In genomic region chr1:205348559-205349477, GRCh38 we compare ENCODE assay signal across 22 cellular contexts. TPM values are rescaled to one million over a fixed set of nuclear protein-coding genes. Genes with fewer than 3 reads are reported as not detected.
DNase-seq lines count a peak whose midpoint lies in the region; ATAC-seq and TF ChIP-seq lines count a peak whose summit lies in the region.
"Had no signal": no experiment of that assay in that cellular context is flagged by ENCODE, and none has a peak within 500 bp of the region (broad histone marks: within the 10 kb centered on the region; RNA-seq: fewer than 3 reads in every experiment).

No MANE protein-coding gene starts in this region.

- POLR2A ChIA-PET in RWPE1 (lab: Yijun Ruan, JAX; ENCODE audit: low non-redundant PET): no interaction called here

- H3K4me3 ChIP-seq in OCI-LY3 (ENCODE audit: low read length): peak overlapping the region; percentile 13
- H3K4me3 ChIP-seq: cardiac muscle cell, ovary, smooth muscle cell had no signal

- H3K27ac Mint-ChIP-seq in stimulated activated naive B cell treated with anti-CD40 and anti-IgM and Interleukin-4, amounts not matched to agents 10 μg/mL and 1 μg/mL and 100 μg/mL, for 72 hours: peak overlapping the region; percentile 62
- H3K27ac Mint-ChIP-seq in type B pancreatic cell: no peak overlapping the region
- H3K27ac Mint-ChIP-seq: activated CD4-positive, alpha-beta memory T cell treated with anti-CD3 and anti-CD28 coated beads, Interleukin-2, amount 10 ng/mL, durations not matched to agents 7 days and 5 days; activated naive CD8-positive, alpha-beta T cell treated with anti-CD3 and anti-CD28 coated beads, Interleukin-2, amount 10 ng/mL, durations not matched to agents 7 days and 5 days; CD4-positive, alpha-beta T cell had no signal

- peaks cover 9 to 11% of the 10 kb centered on the region in 2 donors for H3K27me3 Mint-ChIP-seq in stimulated activated naive B cell treated with anti-CD40 and anti-IgM and Interleukin-4, amounts not matched to agents 10 μg/mL and 1 μg/mL and 100 μg/mL, for 72 hours
- peaks cover 46% of the 10 kb centered on the region for H3K27me3 Mint-ChIP-seq in type B pancreatic cell

- H3K4me2 ChIP-seq in OCI-LY3 (ENCODE audit: low read length): peak overlapping the region; percentile 62
- H3K4me2 ChIP-seq: smooth muscle cell had no signal

- peak overlapping the region in 1 of 2 donors; percentile 44 for H3K4me3 Mint-ChIP-seq in stimulated activated naive B cell treated with anti-CD40 and anti-IgM and Interleukin-4, amounts not matched to agents 10 μg/mL and 1 μg/mL and 100 μg/mL, for 72 hours
- H3K4me3 Mint-ChIP-seq in type B pancreatic cell: no peak overlapping the region
- H3K4me3 Mint-ChIP-seq: activated CD4-positive, alpha-beta memory T cell treated with anti-CD3 and anti-CD28 coated beads, Interleukin-2, amount 10 ng/mL, durations not matched to agents 7 days and 5 days; activated naive CD8-positive, alpha-beta T cell treated with anti-CD3 and anti-CD28 coated beads, Interleukin-2, amount 10 ng/mL, durations not matched to agents 7 days and 5 days; activated T-cell treated with anti-CD3 and anti-CD28 coated beads, Interleukin-2, amount 50 U/mL, for 4 hours; CD4-positive, alpha-beta T cell had no signal

- H3K4me1 ChIP-seq in OCI-LY3 (ENCODE audit: low read length): peaks cover 30% of the 10 kb centered on the region

- TF ChIP-seq CTCF in OCI-LY3 (IDR thresholded peaks at IDR 0.05; ENCODE audit: low read depth, low read length) (no peak), type B pancreatic cell (conservative IDR thresholded peaks at IDR 0.05) (no peak), RWPE1 (conservative IDR thresholded peaks at IDR 0.05; ENCODE audit: low read depth) (no peak)

- H3K79me2 ChIP-seq in OCI-LY3 (ENCODE audit: low read length): no peaks in the 10 kb centered on the region

- H3K27me3 ChIP-seq in OCI-LY3 (ENCODE audit: low read depth, low read length): no peaks in the 10 kb centered on the region
- H3K27me3 ChIP-seq: ovary had no signal

- H3K27ac ChIP-seq in OCI-LY3 (ENCODE audit: low read length) (peak overlapping the region; percentile 63), RWPE1 (no peak overlapping the region)
- H3K27ac ChIP-seq: 22Rv1, cardiac muscle cell had no signal

- H3K4me1 Mint-ChIP-seq in stimulated activated naive B cell treated with anti-CD40 and anti-IgM and Interleukin-4, amounts not matched to agents 10 μg/mL and 1 μg/mL and 100 μg/mL, for 72 hours: peaks cover 44 to 51% of the 10 kb centered on the region in 2 donors
- peaks cover 41% of the 10 kb centered on the region for H3K4me1 Mint-ChIP-seq in type B pancreatic cell (ENCODE audit: unreplicated experiment)

- CTCF ChIA-PET in RWPE1 (lab: Yijun Ruan, JAX): interaction anchor here (0.6 to 4.6 kb wide), 6 partner anchors 13 to 243 kb away, joined by 3 to 40 read pairs (median 7); no protein-coding TSS in a partner anchor

- no peaks in the 10 kb centered on the region for H3K9me3 ChIP-seq in OCI-LY3 (ENCODE audit: insufficient read depth, low read length)
- H3K9me3 ChIP-seq: ovary had no signal

- peak; percentile 56 to 65 for ATAC-seq in stimulated activated naive B cell treated with anti-CD40 and anti-IgM and Interleukin-4, amounts not matched to agents 10 μg/mL and 1 μg/mL and 100 μg/mL, for 72 hours (replicated peaks)
- ATAC-seq: activated T-cell treated with anti-CD3 and anti-CD28 coated beads, Interleukin-2, amount 50 U/mL, for 4 hours had no signal

- no peaks in the 10 kb centered on the region for H3K9me3 Mint-ChIP-seq in stimulated activated naive B cell treated with anti-CD40 and anti-IgM and Interleukin-4, amounts not matched to agents 10 μg/mL and 1 μg/mL and 100 μg/mL, for 72 hours
- no peaks in the 10 kb centered on the region for H3K9me3 Mint-ChIP-seq in type B pancreatic cell
- H3K9me3 Mint-ChIP-seq: activated CD4-positive, alpha-beta memory T cell treated with anti-CD3 and anti-CD28 coated beads, Interleukin-2, amount 10 ng/mL, durations not matched to agents 7 days and 5 days; activated naive CD8-positive, alpha-beta T cell treated with anti-CD3 and anti-CD28 coated beads, Interleukin-2, amount 10 ng/mL, durations not matched to agents 7 days and 5 days; activated T-cell treated with anti-CD3 and anti-CD28 coated beads, Interleukin-2, amount 50 U/mL, for 4 hours; CD4-positive, alpha-beta T cell had no signal

- H3K36me3 ChIP-seq in OCI-LY3 (replicated peaks; ENCODE audit: low read depth, low read length): no peaks in the 10 kb centered on the region
- H3K36me3 ChIP-seq: cardiac muscle cell, ovary had no signal

- no peaks in the 10 kb centered on the region for H4K20me1 ChIP-seq in OCI-LY3 (ENCODE audit: insufficient read depth, low read length)

- peak; percentile 26 for DNase-seq in DMS53 (lab: John Stamatoyannopoulos, UW)
- no peak for DNase-seq in DMS53 treated with DMSO at 0.1 percent for 48 hours (lab: John Stamatoyannopoulos, UW; ENCODE audit: unreplicated experiment)
- DNase-seq in glomerular visceral epithelial cell (ENCODE audit: extremely low spot score): peak; percentile 21
- no peak for DNase-seq in stimulated activated naive B cell treated with anti-CD40 and anti-IgM and Interleukin-4, amounts not matched to agents 10 μg/mL and 1 μg/mL and 100 μg/mL, for 72 hours
- DNase-seq in type B pancreatic cell (ENCODE audit: extremely low spot score, unreplicated experiment): no peak
- DNase-seq in NCI-H1930 (lab: John Stamatoyannopoulos, UW): no peak
- no peak for DNase-seq in RWPE1 (ENCODE audit: low spot score)
- DNase-seq: activated CD4-positive, alpha-beta memory T cell treated with anti-CD3 and anti-CD28 coated beads, Interleukin-2, amount 10 ng/mL, durations not matched to agents 7 days and 5 days; activated naive CD8-positive, alpha-beta T cell treated with anti-CD3 and anti-CD28 coated beads, Interleukin-2, amount 10 ng/mL, durations not matched to agents 7 days and 5 days; activated T-cell treated with anti-CD3 and anti-CD28 coated beads, Interleukin-2, amount 50 U/mL, for 4 hours; CD4-positive, alpha-beta T cell; hypothalamus; left cardiac atrium; NCI-H146; NCI-H510A; ovary had no signal

- no peaks in the 10 kb centered on the region for H3K36me3 Mint-ChIP-seq in stimulated activated naive B cell treated with anti-CD40 and anti-IgM and Interleukin-4, amounts not matched to agents 10 μg/mL and 1 μg/mL and 100 μg/mL, for 72 hours
- no peaks in the 10 kb centered on the region for H3K36me3 Mint-ChIP-seq in type B pancreatic cell
- H3K36me3 Mint-ChIP-seq: activated naive CD8-positive, alpha-beta T cell treated with anti-CD3 and anti-CD28 coated beads, Interleukin-2, amount 10 ng/mL, durations not matched to agents 7 days and 5 days had no signal

- peak overlapping the region; percentile 18; the same call in 1 of the 2 replicates for H3K9ac ChIP-seq in OCI-LY3 (ENCODE audit: low read length)

- peak overlapping the region; percentile 8; the same call in 1 of the 2 replicates for H2AFZ ChIP-seq in OCI-LY3 (ENCODE audit: low read depth, low read length)

RNA-seq across cellular contexts. Expression of gene KLHDC8A, which starts 7.9 kb away (rescaled TPM):
- total RNA-seq in type B pancreatic cell (ENCODE audit: low replicate concordance): 0.50 and 3.9 TPM in 2 replicates
- total RNA-seq: activated CD4-positive, alpha-beta memory T cell treated with anti-CD3 and anti-CD28 coated beads, Interleukin-2, amount 10 ng/mL, durations not matched to agents 7 days and 5 days; activated naive CD8-positive, alpha-beta T cell treated with anti-CD3 and anti-CD28 coated beads, Interleukin-2, amount 10 ng/mL, durations not matched to agents 7 days and 5 days; CD4-positive, alpha-beta T cell; fibroblast of lung; HT-29; smooth muscle cell had no signal

RNA-seq across cellular contexts. Expression of gene NUAK2, which starts 27.3 kb away (rescaled TPM):
- 13.5 and 17.7 TPM in 2 replicates for total RNA-seq in type B pancreatic cell (ENCODE audit: low replicate concordance)

Comparison
In these comparisons a context has a peak if more than half of its experiments do, and no peak if none do; other contexts are left out.
1. DNase-seq: peak in DMS53 (single experiment) and glomerular visceral epithelial cell (single experiment); none in DMS53 treated with DMSO at 0.1 percent for 48 hours (single experiment), stimulated activated naive B cell treated with anti-CD40 and anti-IgM and Interleukin-4, amounts not matched to agents 10 μg/mL and 1 μg/mL and 100 μg/mL, for 72 hours (single experiment), type B pancreatic cell (single experiment), NCI-H1930 (0 of 2) and RWPE1 (single experiment).